Comparison of ENCODE assay signal across 2 cellular contexts in the genomic region with DNA sequence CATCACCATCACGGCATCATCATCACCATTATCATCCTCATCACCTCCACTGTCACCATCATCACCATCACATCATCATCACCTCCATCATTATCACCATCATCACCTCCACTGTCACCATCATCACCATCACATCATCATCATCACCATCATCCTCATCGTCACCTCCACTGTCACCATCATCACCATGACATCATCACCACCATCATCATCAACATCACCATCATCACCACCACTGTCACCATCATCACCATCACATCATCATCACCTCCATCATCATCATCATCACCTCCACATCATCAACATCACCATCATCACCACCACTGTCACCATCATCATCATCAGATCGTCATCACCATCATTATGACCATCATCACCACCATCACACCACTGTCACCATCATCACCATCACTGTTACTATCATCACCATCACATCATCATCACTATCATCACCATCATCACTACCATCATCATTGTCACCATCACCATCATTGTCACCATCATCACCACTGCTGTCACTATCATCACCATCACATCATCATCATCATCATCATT.
TF ChIP-seq lines count a peak whose summit lies in the region.

No MANE protein-coding gene starts in this region.

TF ChIP-seq in GM12878, 131 proteins besides CTCF, POLR2A, EP300 and RAD21:
- no peak for TF ChIP-seq YY1 (IDR thresholded peaks at IDR 0.05; ENCODE audit: low read depth, low read length)
- TF ChIP-seq EZH2 (IDR thresholded peaks at IDR 0.05; ENCODE audit: borderline replicate concordance, control insufficient read depth, low read depth, low read length): no peak
- TF ChIP-seq CREB1 (IDR thresholded peaks at IDR 0.05; ENCODE audit: low read depth): peak; percentile 37; the same call in 1 of the 2 replicates
- TF ChIP-seq SREBF1 (IDR thresholded peaks at IDR 0.05; ENCODE audit: low read length): no peak
- TF ChIP-seq SIN3A (IDR thresholded peaks at IDR 0.05; ENCODE audit: low read depth, low read length): no peak
- no peak for TF ChIP-seq FOXK2 (IDR thresholded peaks at IDR 0.05)
- no peak for TF ChIP-seq TCF3 (IDR thresholded peaks at IDR 0.05; ENCODE audit: borderline replicate concordance, insufficient read depth, low read depth, low read length)

TF ChIP-seq in endothelial cell of umbilical vein, 7 proteins besides CTCF, POLR2A, EP300 and RAD21:
- TF ChIP-seq GATA2 (IDR thresholded peaks at IDR 0.05; ENCODE audit: insufficient read depth, insufficient read length, low read depth, low read length) (no peak), JUN (IDR thresholded peaks at IDR 0.05; ENCODE audit: borderline replicate concordance, insufficient read depth, insufficient read length, low read depth) (peak; percentile 9)
